ENCODE assay signal across 8 cellular contexts in genomic region chr1:39407496-39407888, GRCh38.
DNase-seq lines count a peak whose midpoint lies in the region; ATAC-seq lines count a peak whose summit lies in the region.

No MANE protein-coding gene starts in this region.

- H3K9me3 ChIP-seq in right cardiac atrium (ENCODE audit: control insufficient read depth, low read length) = no peaks in the 10 kb centered on the region

- POLR2A ChIA-PET in T-cell (lab: Charles Lee) = no interaction called here

- H3K36me3 Mint-ChIP-seq in T-cell = peaks cover 10% of the 10 kb centered on the region
- H3K36me3 Mint-ChIP-seq in stimulated activated effector memory CD8-positive, alpha-beta T cell treated with anti-CD3 and anti-CD28 coated beads, Interleukin-12 subunit alpha, Interleukin-12 subunit beta, amount 100 ng/mL, for 72 hours = peaks cover 65% of the 10 kb centered on the region

- no peaks in the 10 kb centered on the region for H3K9me3 Mint-ChIP-seq in T-cell
- H3K9me3 Mint-ChIP-seq in stimulated activated effector memory CD8-positive, alpha-beta T cell treated with anti-CD3 and anti-CD28 coated beads, Interleukin-12 subunit alpha, Interleukin-12 subunit beta, amount 100 ng/mL, for 72 hours = no peaks in the 10 kb centered on the region

- ATAC-seq in T-cell (replicated peaks in 1 of 4) (no peak), right cardiac atrium (no peak), GM18502 (IDR thresholded peaks at IDR 0.05; ENCODE audit: poor library complexity, unreplicated experiment) (no peak), GM21526 (IDR thresholded peaks at IDR 0.05; ENCODE audit: low FRiP score, unreplicated experiment) (no peak)
- no peak for ATAC-seq in stimulated activated effector memory CD8-positive, alpha-beta T cell treated with anti-CD3 and anti-CD28 coated beads, Interleukin-12 subunit alpha, Interleukin-12 subunit beta, amount 100 ng/mL, for 72 hours

- DNase-seq in NCI-H2029 treated with DMSO at 0.1 percent for 48 hours (lab: John Stamatoyannopoulos, UW) (peak; percentile 95), NCI-H2029 (lab: John Stamatoyannopoulos, UW) (no peak), T-cell (no peak), right cardiac atrium (no peak), Kasumi-1 (lab: John Stamatoyannopoulos, UW) (no peak)
- DNase-seq in stimulated activated effector memory CD8-positive, alpha-beta T cell treated with anti-CD3 and anti-CD28 coated beads, Interleukin-12 subunit alpha, Interleukin-12 subunit beta, amount 100 ng/mL, for 72 hours (ENCODE audit: low spot score in 2 of 2) = no peak

- peak overlapping the region; percentile 23 to 62 for H3K27ac Mint-ChIP-seq in T-cell
- H3K27ac Mint-ChIP-seq in stimulated activated effector memory CD8-positive, alpha-beta T cell treated with anti-CD3 and anti-CD28 coated beads, Interleukin-12 subunit alpha, Interleukin-12 subunit beta, amount 100 ng/mL, for 72 hours = no peak overlapping the region

- peaks cover 62 to 71% (median 65%) of the 10 kb centered on the region in 3 donors for H3K4me1 Mint-ChIP-seq in T-cell
- H3K4me1 Mint-ChIP-seq in stimulated activated effector memory CD8-positive, alpha-beta T cell treated with anti-CD3 and anti-CD28 coated beads, Interleukin-12 subunit alpha, Interleukin-12 subunit beta, amount 100 ng/mL, for 72 hours = peaks cover 70% of the 10 kb centered on the region

- peak overlapping the region; percentile 85 to 89 (median 87) for H3K4me3 Mint-ChIP-seq in T-cell
- peak overlapping the region; percentile 79 for H3K4me3 Mint-ChIP-seq in stimulated activated effector memory CD8-positive, alpha-beta T cell treated with anti-CD3 and anti-CD28 coated beads, Interleukin-12 subunit alpha, Interleukin-12 subunit beta, amount 100 ng/mL, for 72 hours

- intact Hi-C loops in right cardiac atrium (cut with DNase I) = no loop called here

- CTCF ChIA-PET in T-cell (lab: Charles Lee) = interaction anchor here in 1 of 2 donors (0.8 kb wide), 1 partner anchor 215 kb away, joined by 3 read pairs; no protein-coding TSS in a partner anchor

- H3K27me3 ChIP-seq in right cardiac atrium (ENCODE audit: control insufficient read depth, insufficient read depth) = no peaks in the 10 kb centered on the region

- H3K4me3 ChIP-seq in right cardiac atrium (ENCODE audit: low read length) = no peak overlapping the region

- WGBS in right cardiac atrium = 56% methylated on average over 7 of the region's 7 CpGs

- H3K27me3 Mint-ChIP-seq in T-cell = no peaks in the 10 kb centered on the region

- H3K27ac ChIP-seq in right cardiac atrium (ENCODE audit: low read length) = peak overlapping the region; percentile 96

- H3K4me1 ChIP-seq in right cardiac atrium (ENCODE audit: control insufficient read depth, insufficient read depth, low read length) = peaks cover 8% of the 10 kb centered on the region
